In the genomic region with DNA sequence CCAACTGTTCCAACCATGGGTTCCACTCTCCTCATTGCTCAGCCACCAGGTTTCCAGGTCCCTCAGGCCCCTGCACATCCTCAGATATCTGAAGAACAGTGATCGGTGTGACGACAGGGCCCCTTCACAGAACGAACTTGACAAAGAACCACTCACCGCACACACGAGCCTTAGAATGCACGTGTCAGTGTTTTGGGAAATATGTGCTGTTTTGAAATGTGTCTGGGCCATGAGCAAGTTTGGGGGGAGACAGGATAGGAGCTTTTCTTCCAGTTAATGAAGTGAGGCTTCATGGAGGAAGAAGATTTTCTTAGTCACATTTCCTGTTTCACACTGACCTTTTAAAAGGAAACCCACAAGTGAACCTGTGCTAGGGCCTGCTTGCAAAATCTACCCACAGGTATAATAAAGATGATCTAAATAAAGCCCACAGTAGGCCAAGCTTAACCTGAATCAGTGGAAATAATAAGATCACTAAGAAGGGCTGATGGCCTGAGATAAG, we compare ENCODE assay signal across 8 cellular contexts. TPM values are rescaled to one million over a fixed set of nuclear protein-coding genes. Genes with fewer than 3 reads are reported as not detected.
DNase-seq lines count a peak whose midpoint lies in the region; ATAC-seq, FAIRE-seq and TF ChIP-seq lines count a peak whose summit lies in the region.

No MANE protein-coding gene starts in this region.

- H3K36me3 ChIP-seq in DND-41 (ENCODE audit: insufficient read depth, low read length) (no peaks in the 10 kb centered on the region), fibroblast of lung (ENCODE audit: control insufficient read depth, insufficient read depth, low read length) (no peaks in the 10 kb centered on the region), subcutaneous abdominal adipose tissue (ENCODE audit: control insufficient read depth in 5 of 5, insufficient read depth in 5 of 5, low read length in 5 of 5) (no peaks in the 10 kb centered on the region)

- H3K79me2 ChIP-seq in DND-41 (ENCODE audit: insufficient read depth, low read length) (no peaks in the 10 kb centered on the region), fibroblast of lung (ENCODE audit: control insufficient read depth, insufficient read depth, low read length) (no peaks in the 10 kb centered on the region)

- ATAC-seq in DND-41 (ENCODE audit: insufficient read depth, low read depth), result 0 out of 3 replicates have a peak, but pooled peaks have one; percentile 33
- peak; percentile 50 for ATAC-seq in HG02885 (IDR thresholded peaks at IDR 0.05; ENCODE audit: poor library complexity, unreplicated experiment)
- no peak for ATAC-seq in sciatic nerve

- no peak overlapping the region for H3K4me3 ChIP-seq in DND-41 (ENCODE audit: low read depth in 1 of 2, low read length in 2 of 2)
- no peak overlapping the region for H3K4me3 ChIP-seq in fibroblast of lung (replicated peaks in 1 of 4; ENCODE audit: control extremely low read depth in 1 of 4, insufficient read depth in 1 of 4, low read depth in 3 of 4, low read length in 4 of 4)
- H3K4me3 ChIP-seq in subcutaneous abdominal adipose tissue (ENCODE audit: low read depth in 1 of 5, low read length in 5 of 5), result no peak overlapping the region

- peaks cover 7% of the 10 kb centered on the region; the same call in 1 of the 2 replicates for H3K4me1 ChIP-seq in DND-41 (ENCODE audit: insufficient read depth, low read length)
- peaks cover 3% of the 10 kb centered on the region for H3K4me1 ChIP-seq in fibroblast of lung (ENCODE audit: control insufficient read depth, extremely low read depth, insufficient read depth, low read length)
- peaks cover 5 to 64% (median 34%) of the 10 kb centered on the region in 5 donors for H3K4me1 ChIP-seq in subcutaneous abdominal adipose tissue (ENCODE audit: control insufficient read depth in 5 of 5, insufficient read depth in 5 of 5, low read length in 5 of 5)

- H3K9me3 ChIP-seq in DND-41 (ENCODE audit: insufficient read depth, low read length, severe bottlenecking) (no peaks in the 10 kb centered on the region), fibroblast of lung (ENCODE audit: control insufficient read depth, insufficient read depth, low read depth, low read length) (no peaks in the 10 kb centered on the region), subcutaneous abdominal adipose tissue (ENCODE audit: control insufficient read depth in 5 of 5, low read length in 5 of 5) (no peaks in the 10 kb centered on the region)

- H3K9ac ChIP-seq in DND-41 (ENCODE audit: low read depth, low read length), result no peak overlapping the region
- H3K9ac ChIP-seq in fibroblast of lung (ENCODE audit: insufficient read depth, low read length), result no peak overlapping the region
- no peak overlapping the region for H3K9ac ChIP-seq in subcutaneous abdominal adipose tissue (ENCODE audit: low read length in 5 of 5)

- DNase-seq in DND-41, result no peak
- DNase-seq in activated CD4-positive, alpha-beta T cell treated with anti-CD3 and anti-CD28 coated beads for 1 hour, result peak; percentile 19
- peak in 1 of 2 donors; percentile 33 for DNase-seq in fibroblast of lung (ENCODE audit: low read depth in 2 of 2)
- DNase-seq in D721Med (ENCODE audit: insufficient read length, low spot score), result no peak
- DNase-seq in D341Med (ENCODE audit: low spot score), result no peak
- DNase-seq in sciatic nerve (ENCODE audit: low spot score), result no peak

- no peak for FAIRE-seq in D721Med (lab: Jason Lieb, UNC)

- no peak for TF ChIP-seq CTCF in DND-41 (IDR thresholded peaks at IDR 0.05; ENCODE audit: borderline replicate concordance, extremely low read depth, low read length, poor library complexity, severe bottlenecking)
- TF ChIP-seq CTCF in fibroblast of lung (conservative IDR thresholded peaks at IDR 0.05 in 1 of 2, IDR thresholded peaks at IDR 0.05 in 1 of 2; ENCODE audit: low read depth in 1 of 2, low read length in 2 of 2), result no peak
- TF ChIP-seq CTCF in D721Med (IDR thresholded peaks at IDR 0.05; ENCODE audit: insufficient read depth, missing control alignments), result no peak

- H4K20me1 ChIP-seq in DND-41 (ENCODE audit: insufficient read depth, low read length) (no peaks in the 10 kb centered on the region), fibroblast of lung (ENCODE audit: control insufficient read depth, extremely low read depth, insufficient read depth, low read length) (no peaks in the 10 kb centered on the region)

- H3K4me2 ChIP-seq in DND-41 (ENCODE audit: insufficient read depth, low read length), result no peak overlapping the region
- H3K4me2 ChIP-seq in fibroblast of lung (ENCODE audit: extremely low read depth, insufficient read depth, low read length), result no peak overlapping the region

- H3K27me3 ChIP-seq in DND-41 (ENCODE audit: insufficient read depth, low read length, poor library complexity) (no peaks in the 10 kb centered on the region), fibroblast of lung (ENCODE audit: control insufficient read depth, insufficient read depth, low read length) (no peaks in the 10 kb centered on the region), subcutaneous abdominal adipose tissue (ENCODE audit: control insufficient read depth in 5 of 5, insufficient read depth in 4 of 5, low read length in 5 of 5) (no peaks in the 10 kb centered on the region)

- no peak overlapping the region for H2AFZ ChIP-seq in DND-41 (ENCODE audit: low read depth, low read length)
- peak overlapping the region; percentile 16 for H2AFZ ChIP-seq in fibroblast of lung (ENCODE audit: low read length)

- intact Hi-C loops in sciatic nerve (cut with DNase I), result no loop called here

- H3K27ac ChIP-seq in DND-41 (ENCODE audit: low read length) (no peak overlapping the region), fibroblast of lung (ENCODE audit: insufficient read depth, low read length) (no peak overlapping the region), subcutaneous abdominal adipose tissue (ENCODE audit: low read depth, low read length) (peak overlapping the region; percentile 11)

RNA-seq across cellular contexts. Expression of a gene that starts 58.6 kb away (rescaled TPM):
- total RNA-seq in fibroblast of lung (13.9 and 22.0 TPM in 2 replicates), sciatic nerve (434 TPM)
- polyA plus RNA-seq in fibroblast of lung, result 41.7 and 58.6 TPM in 2 replicates
- polyA plus RNA-seq in fibroblast of lung (2012), result 111 and 130 TPM in 2 replicates
- 82.5 and 113 TPM in 2 replicates for polyA minus RNA-seq in fibroblast of lung (ENCODE audit: low replicate concordance)

Comparison
In these comparisons a context has a peak if more than half of its experiments do, and no peak if none do; other contexts are left out.
1. RNA of a gene that starts 58.6 kb away (total RNA-seq): 434 TPM in sciatic nerve (single experiment); 13.9 to 22.0 TPM in fibroblast of lung; every median in the first group is over 10 times any median in the second.